ENCODE assay signal across 23 cellular contexts in genomic region chr1:94475232-94475631, GRCh38. TPM values are rescaled to one million over a fixed set of nuclear protein-coding genes. Genes with fewer than 3 reads are reported as not detected.
DNase-seq lines count a peak whose midpoint lies in the region; ATAC-seq, FAIRE-seq and TF ChIP-seq lines count a peak whose summit lies in the region.
"Had no signal": no experiment of that assay in that cellular context is flagged by ENCODE, and none has a peak within 500 bp of the region (broad histone marks: within the 10 kb centered on the region; RNA-seq: fewer than 3 reads in every experiment).

No MANE protein-coding gene starts in this region.

- in situ Hi-C loops in IMR-90 (cut with MboI; ENCODE audit: low sequenced_read_pairs), result no loop called here

- H2BK5ac ChIP-seq in IMR-90 (ENCODE audit: low read depth, low read length, poor library complexity, severe bottlenecking), result no peak overlapping the region

- no peak overlapping the region for H3K14ac ChIP-seq in IMR-90 (replicated peaks; ENCODE audit: low read depth, low read length)

- H3K4me1 ChIP-seq in A549, result no peaks in the 10 kb centered on the region
- H3K4me1 ChIP-seq in IMR-90 (ENCODE audit: control insufficient read depth, insufficient read depth, low read length), result no peaks in the 10 kb centered on the region
- H3K4me1 ChIP-seq: BLaER1 treated with 17β-estradiol and CSF1 and Interleukin-3, amounts not matched to agents 10 nM and 100 nM had no signal

- no peak overlapping the region for H2AK5ac ChIP-seq in IMR-90 (ENCODE audit: low read depth, low read length)

- no peak overlapping the region for H2AK9ac ChIP-seq in IMR-90 (replicated peaks; ENCODE audit: low read depth, low read length, poor library complexity)

- H3K4me2 ChIP-seq in A549, result no peak overlapping the region
- no peak overlapping the region for H3K4me2 ChIP-seq in IMR-90 (ENCODE audit: low read depth, low read length)
- H3K4me2 ChIP-seq: BLaER1 treated with 17β-estradiol and CSF1 and Interleukin-3, amounts not matched to agents 10 nM and 100 nM had no signal

- TF ChIP-seq POLR2A in A549 (IDR thresholded peaks at IDR 0.05; ENCODE audit: low read length) (no peak), IMR-90 (IDR thresholded peaks at IDR 0.05; ENCODE audit: low read depth, low read length) (no peak)

- dilution Hi-C loops in IMR-90 (cut with HindIII; ENCODE audit: low sequenced_read_pairs, unreplicated experiment), result no loop called here

- H3K9ac ChIP-seq in IMR-90 (ENCODE audit: low read depth, low read length), result no peak overlapping the region
- H3K9ac ChIP-seq: BLaER1 treated with 17β-estradiol and CSF1 and Interleukin-3, amounts not matched to agents 10 nM and 100 nM had no signal

- H3K56ac ChIP-seq in IMR-90 (ENCODE audit: extremely low read depth, insufficient read depth, low read length), result no peak overlapping the region

- no peak overlapping the region for H3K23ac ChIP-seq in IMR-90 (ENCODE audit: low read depth, low read length)

- H2AFZ ChIP-seq in IMR-90 (replicated peaks; ENCODE audit: low read length, poor library complexity), result no peak overlapping the region

- TF ChIP-seq CTCF in A549 (IDR thresholded peaks at IDR 0.05) (no peak), IMR-90 (conservative IDR thresholded peaks at IDR 0.05; ENCODE audit: low read depth, low read length) (no peak)

- H4K91ac ChIP-seq in IMR-90 (ENCODE audit: insufficient read depth, low read depth, low read length), result no peak overlapping the region

- TF ChIP-seq RAD21 in A549 (conservative IDR thresholded peaks at IDR 0.05 in 1 of 2, IDR thresholded peaks at IDR 0.05 in 1 of 2) (no peak), IMR-90 (IDR thresholded peaks at IDR 0.05; ENCODE audit: low read length) (no peak)

- H4K8ac ChIP-seq in IMR-90 (ENCODE audit: low read depth in 2 of 2, low read length in 2 of 2), result no peak overlapping the region

- no peaks in the 10 kb centered on the region; a peak in 3 of 4 replicates for H3K79me1 ChIP-seq in IMR-90 (ENCODE audit: low read depth in 1 of 2, low read length in 2 of 2)

- POLR2A ChIA-PET in A549 (lab: Yijun Ruan, JAX) (no interaction called here), IMR-90 (lab: Charles Lee; ENCODE audit: unreplicated experiment) (no interaction called here)

- H4K20me1 ChIP-seq in IMR-90 (ENCODE audit: insufficient read depth, low read length), result no peaks in the 10 kb centered on the region
- H4K20me1 ChIP-seq: BLaER1 treated with 17β-estradiol and CSF1 and Interleukin-3, amounts not matched to agents 10 nM and 100 nM had no signal

- no peak overlapping the region for H3K4me3 ChIP-seq in A549
- no peak overlapping the region for H3K4me3 ChIP-seq in IMR-90 (ENCODE audit: insufficient read depth, low read depth, low read length)
- H3K4me3 ChIP-seq: BLaER1 treated with 17β-estradiol and CSF1 and Interleukin-3, amounts not matched to agents 10 nM and 100 nM; GM12878 had no signal

- H3K4ac ChIP-seq in IMR-90 (ENCODE audit: low read depth, low read length), result no peak overlapping the region

- no peak for TF ChIP-seq EP300 in A549 (IDR thresholded peaks at IDR 0.05)

- no peak for ATAC-seq in A549
- ATAC-seq in IMR-90 (ENCODE audit: low read depth), result no peak
- ATAC-seq in left lobe of liver, result peak; percentile 29
- ATAC-seq in left ventricle myocardium superior, result no peak
- ATAC-seq: CD8-positive, alpha-beta T cell; GM12878 had no signal

- DNase-seq in A549 (ENCODE audit: low read depth in 1 of 2, low spot score in 1 of 2) (no peak), IMR-90 (no peak), left lobe of liver (ENCODE audit: low spot score) (no peak), SW480 (ENCODE audit: low spot score) (no peak), left ventricle myocardium superior (no peak), AG20443 (ENCODE audit: low spot score) (no peak)
- DNase-seq: ACHN; AML-193; CD4-positive, alpha-beta T cell; CD8-positive, alpha-beta T cell; DMS 273 treated with DMSO at 0.1 percent for 48 hours; DMS153; DMS53; DMS79; DND-41; EL; GDM1 had no signal

- no TSS peak for BruUV-seq in IMR-90 (replicated peaks; lab: Mats Ljungman, UMichigan)

- H3K18ac ChIP-seq in IMR-90 (ENCODE audit: low read depth, low read length), result no peak overlapping the region

- H3K27me3 ChIP-seq in IMR-90 (ENCODE audit: control insufficient read depth, insufficient read depth, low read length), result no peaks in the 10 kb centered on the region
- H3K27me3 ChIP-seq: BLaER1 treated with 17β-estradiol and CSF1 and Interleukin-3, amounts not matched to agents 10 nM and 100 nM had no signal

- CTCF ChIA-PET in A549 (lab: Yijun Ruan, JAX), result interaction anchor here (3.8 to 4.0 kb wide), 2 partner anchors 12 to 330 kb away, joined by 12 to 18 read pairs; no protein-coding TSS in a partner anchor
- CTCF ChIA-PET in IMR-90 (lab: Yijun Ruan, JAX), result interaction anchor here (0.6 to 1.9 kb wide), 2 partner anchors 11 to 407 kb away, joined by 4 to 10 read pairs; no protein-coding TSS in a partner anchor

- FAIRE-seq in A549 (lab: Jason Lieb, UNC), result no peak
- FAIRE-seq: GM12878, GM12892, GM18507 had no signal

- no peaks in the 10 kb centered on the region; the same call in 1 of the 2 replicates for H3K9me1 ChIP-seq in IMR-90 (ENCODE audit: insufficient read depth, low read length)

- H3K9me3 ChIP-seq in A549, result no peaks in the 10 kb centered on the region
- no peaks in the 10 kb centered on the region for H3K9me3 ChIP-seq in IMR-90 (ENCODE audit: control insufficient read depth, insufficient read depth, low read length)
- H3K9me3 ChIP-seq: BLaER1 treated with 17β-estradiol and CSF1 and Interleukin-3, amounts not matched to agents 10 nM and 100 nM had no signal

- no peak overlapping the region for H3K27ac ChIP-seq in A549
- H3K27ac ChIP-seq in IMR-90 (ENCODE audit: insufficient read depth, low read length), result no peak overlapping the region
- H3K27ac ChIP-seq: 22Rv1; BLaER1 treated with 17β-estradiol and CSF1 and Interleukin-3, amounts not matched to agents 10 nM and 100 nM; C4-2B had no signal

- H4K5ac ChIP-seq in IMR-90 (ENCODE audit: low read depth, low read length), result no peak overlapping the region

- peaks cover 8% of the 10 kb centered on the region for H3K36me3 ChIP-seq in IMR-90 (ENCODE audit: control insufficient read depth, insufficient read depth, low read length)

- no peak overlapping the region for H2BK120ac ChIP-seq in IMR-90 (ENCODE audit: low read depth, low read length)

- H2BK20ac ChIP-seq in IMR-90 (ENCODE audit: low read depth, low read length), result no peak overlapping the region

- intact Hi-C loops in IMR-90 (cut with micrococcal nuclease) (no loop called here), left ventricle myocardium superior (cut with micrococcal nuclease) (no loop called here)

- no peak overlapping the region for H2BK15ac ChIP-seq in IMR-90 (ENCODE audit: low read depth, low read length)

TF ChIP-seq in A549, 52 proteins besides CTCF, POLR2A, EP300 and RAD21:
- TF ChIP-seq MAFK (IDR thresholded peaks at IDR 0.05; ENCODE audit: partially characterized antibody), result peak; percentile 57
- no peak for TF ChIP-seq EHMT2 (IDR thresholded peaks at IDR 0.05; ENCODE audit: low read depth)

TF ChIP-seq in IMR-90, 13 proteins besides CTCF, POLR2A, EP300 and RAD21:
- no peak for TF ChIP-seq RCOR1 (IDR thresholded peaks at IDR 0.05; ENCODE audit: insufficient replicate concordance, low read length)
- no peak for TF ChIP-seq MXI1 (IDR thresholded peaks at IDR 0.05; ENCODE audit: borderline replicate concordance, low read depth, low read length)
- peak; percentile 55 for TF ChIP-seq MAFK (IDR thresholded peaks at IDR 0.05; ENCODE audit: low read depth, low read length)

RNA-seq across cellular contexts. Expression of gene ABCD3, which starts 57.0 kb away (rescaled TPM):
- polyA plus RNA-seq in A549 (2011; rRNA removed) (34.5 and 44.8 TPM in 2 replicates), A549 (2017; fragmentation: RNase III; extraction: RNeasy Plus Mini Kit Qiagen cat#74134 plus additional on column Dnase treatment) (31.3 to 34.1 TPM (median 32.3 TPM) in 3 replicates), IMR-90 (2012; rRNA removed) (9.6 and 13.6 TPM in 2 replicates)
- 7.3 and 8.0 TPM in 2 replicates for polyA plus RNA-seq in A549 (2012; cell fraction: cytosol; rRNA removed)
- polyA plus RNA-seq in A549 (2012; cell fraction: nucleus; rRNA removed), result 4.2 and 9.3 TPM in 2 replicates
- 17.1 and 18.0 TPM in 2 replicates for polyA minus RNA-seq in A549 (2011; rRNA and poly(A)+ RNA removed)
- total RNA-seq in IMR-90 (2012; rRNA removed) (32.6 and 66.4 TPM in 2 replicates), left lobe of liver (60.8 TPM), left ventricle myocardium superior (66.2 TPM)
- 1.4 and 2.1 TPM in 2 replicates for polyA plus RNA-seq in IMR-90 (2012; cell fraction: cytosol; rRNA removed)
- 1.4 and 17.2 TPM in 2 replicates for polyA plus RNA-seq in IMR-90 (2012; cell fraction: nucleus; rRNA removed; ENCODE audit: low replicate concordance)
